14 cellular contexts compared by ENCODE assay signal in genomic region chr2:128494640-128495321, GRCh38.
DNase-seq lines count a peak whose midpoint lies in the region; ATAC-seq and TF ChIP-seq lines count a peak whose summit lies in the region.
"Had no signal": no experiment of that assay in that cellular context is flagged by ENCODE, and none has a peak within 500 bp of the region (broad histone marks: within the 10 kb centered on the region; RNA-seq: fewer than 3 reads in every experiment).

No MANE protein-coding gene starts in this region.

- H3K4me1 ChIP-seq in body of pancreas (peaks cover 37% of the 10 kb centered on the region), uterus (no peaks in the 10 kb centered on the region)
- H3K4me1 ChIP-seq: gastroesophageal sphincter had no signal

- no peaks in the 10 kb centered on the region for H3K36me3 Mint-ChIP-seq in progenitor cell of endocrine pancreas (ENCODE audit: insufficient read depth)
- H3K36me3 Mint-ChIP-seq in activated T-helper 2 cell treated with anti-CD3 and anti-CD28 coated beads, Interferon-gamma antibody, Interleukin-2, Interleukin-4, amounts not matched to agents 10 μg/mL and 5 μg/mL and 100 μg/mL, durations not matched to agents 14 hours and 24 hours and 36 hours (ENCODE audit: low read depth), result no peaks in the 10 kb centered on the region

- H3K27me3 ChIP-seq in body of pancreas (no peaks in the 10 kb centered on the region), uterus (no peaks in the 10 kb centered on the region)
- H3K27me3 ChIP-seq: neutrophil had no signal

- H3K9me3 ChIP-seq in KOPT-K1 (ENCODE audit: insufficient read depth, low read length, poor library complexity, severe bottlenecking) (peaks cover 10% of the 10 kb centered on the region), body of pancreas (no peaks in the 10 kb centered on the region), uterus (no peaks in the 10 kb centered on the region)
- H3K9me3 ChIP-seq: neutrophil had no signal

- TF ChIP-seq CTCF in body of pancreas (IDR thresholded peaks at IDR 0.05) (no peak), progenitor cell of endocrine pancreas (IDR thresholded peaks at IDR 0.05; ENCODE audit: unreplicated experiment) (no peak), uterus (IDR thresholded peaks at IDR 0.05) (no peak)

- peaks cover 51% of the 10 kb centered on the region for H3K4me1 Mint-ChIP-seq in progenitor cell of endocrine pancreas (ENCODE audit: low read depth)
- H3K4me1 Mint-ChIP-seq in activated T-helper 2 cell treated with anti-CD3 and anti-CD28 coated beads, Interferon-gamma antibody, Interleukin-2, Interleukin-4, amounts not matched to agents 10 μg/mL and 5 μg/mL and 100 μg/mL, durations not matched to agents 14 hours and 24 hours and 36 hours (ENCODE audit: low read depth), result peaks cover 9% of the 10 kb centered on the region
- H3K4me1 Mint-ChIP-seq: activated CD4-positive, alpha-beta memory T cell treated with anti-CD3 and anti-CD28 coated beads, Interleukin-2, amount 10 ng/mL, durations not matched to agents 7 days and 5 days had no signal

- H3K4me3 Mint-ChIP-seq in progenitor cell of endocrine pancreas (ENCODE audit: low read depth), result peak overlapping the region; percentile 53
- H3K4me3 Mint-ChIP-seq in activated T-helper 2 cell treated with anti-CD3 and anti-CD28 coated beads, Interferon-gamma antibody, Interleukin-2, Interleukin-4, amounts not matched to agents 10 μg/mL and 5 μg/mL and 100 μg/mL, durations not matched to agents 14 hours and 24 hours and 36 hours (ENCODE audit: low read depth), result no peak overlapping the region
- H3K4me3 Mint-ChIP-seq: activated CD4-positive, alpha-beta memory T cell treated with anti-CD3 and anti-CD28 coated beads, Interleukin-2, amount 10 ng/mL, durations not matched to agents 7 days and 5 days; effector memory CD8-positive, alpha-beta T cell had no signal

- intact Hi-C loops in body of pancreas (cut with DNase I), result no loop called here
- intact Hi-C loops in left ventricle myocardium superior (cut with micrococcal nuclease), result no loop called here
- intact Hi-C loops in uterus (cut with DNase I; ENCODE audit: low total_unique reads), result no loop called here
- intact Hi-C loops in activated T-helper 2 cell treated with anti-CD3 and anti-CD28 coated beads, Interferon-gamma antibody, Interleukin-2, Interleukin-4, amounts not matched to agents 10 μg/mL and 5 μg/mL and 100 μg/mL, durations not matched to agents 14 hours and 24 hours and 36 hours (cut with micrococcal nuclease), result no loop called here

- H3K9me3 Mint-ChIP-seq in progenitor cell of endocrine pancreas (ENCODE audit: low read depth), result no peaks in the 10 kb centered on the region
- H3K9me3 Mint-ChIP-seq in activated T-helper 2 cell treated with anti-CD3 and anti-CD28 coated beads, Interferon-gamma antibody, Interleukin-2, Interleukin-4, amounts not matched to agents 10 μg/mL and 5 μg/mL and 100 μg/mL, durations not matched to agents 14 hours and 24 hours and 36 hours, result no peaks in the 10 kb centered on the region
- H3K9me3 Mint-ChIP-seq: activated CD4-positive, alpha-beta memory T cell treated with anti-CD3 and anti-CD28 coated beads, Interleukin-2, amount 10 ng/mL, durations not matched to agents 7 days and 5 days had no signal

- H3K36me3 ChIP-seq in KOPT-K1 (ENCODE audit: insufficient read depth, low read length) (no peaks in the 10 kb centered on the region), body of pancreas (replicated peaks in 1 of 2; ENCODE audit: insufficient read depth in 1 of 2, low read depth in 2 of 2) (no peaks in the 10 kb centered on the region), uterus (no peaks in the 10 kb centered on the region)
- H3K36me3 ChIP-seq: gastroesophageal sphincter, neutrophil had no signal

- DNase-seq in body of pancreas (peak; percentile 56 to 91 (median 74)), left ventricle myocardium superior (no peak), progenitor cell of endocrine pancreas (ENCODE audit: low spot score, unreplicated experiment) (no peak), NCI-H2107 (lab: John Stamatoyannopoulos, UW) (no peak), uterus (no peak)
- DNase-seq in activated T-helper 2 cell treated with anti-CD3 and anti-CD28 coated beads, Interferon-gamma antibody, Interleukin-2, Interleukin-4, amounts not matched to agents 10 μg/mL and 5 μg/mL and 100 μg/mL, durations not matched to agents 14 hours and 24 hours and 36 hours (ENCODE audit: low spot score), result no peak
- DNase-seq: activated CD4-positive, alpha-beta memory T cell treated with anti-CD3 and anti-CD28 coated beads, Interleukin-2, amount 10 ng/mL, durations not matched to agents 7 days and 5 days; effector memory CD8-positive, alpha-beta T cell; small intestine; stimulated activated naive CD4-positive, alpha-beta T cell had no signal

- H3K27ac Mint-ChIP-seq in progenitor cell of endocrine pancreas, result peak overlapping the region; percentile 39
- no peak overlapping the region for H3K27ac Mint-ChIP-seq in activated T-helper 2 cell treated with anti-CD3 and anti-CD28 coated beads, Interferon-gamma antibody, Interleukin-2, Interleukin-4, amounts not matched to agents 10 μg/mL and 5 μg/mL and 100 μg/mL, durations not matched to agents 14 hours and 24 hours and 36 hours
- H3K27ac Mint-ChIP-seq: activated CD4-positive, alpha-beta memory T cell treated with anti-CD3 and anti-CD28 coated beads, Interleukin-2, amount 10 ng/mL, durations not matched to agents 7 days and 5 days; effector memory CD8-positive, alpha-beta T cell had no signal

- TF ChIP-seq POLR2A in body of pancreas (IDR thresholded peaks at IDR 0.05) (no peak), uterus (IDR thresholded peaks at IDR 0.05) (no peak)

- peak overlapping the region; percentile 51 for H3K27ac ChIP-seq in KOPT-K1 (ENCODE audit: low read depth, low read length, poor library complexity, severe bottlenecking)
- peak overlapping the region in 3 of 4 donors; percentile 43 to 67 (median 66) for H3K27ac ChIP-seq in body of pancreas
- H3K27ac ChIP-seq in uterus, result no peak overlapping the region
- H3K27ac ChIP-seq: gastroesophageal sphincter, neutrophil had no signal

- 17 to 26% methylated on average over 10 to 13 of the region's 13 CpGs for WGBS in body of pancreas, 2 donors

- H3K27me3 Mint-ChIP-seq in progenitor cell of endocrine pancreas, result peaks cover 53% of the 10 kb centered on the region
- peaks cover 7% of the 10 kb centered on the region for H3K27me3 Mint-ChIP-seq in activated T-helper 2 cell treated with anti-CD3 and anti-CD28 coated beads, Interferon-gamma antibody, Interleukin-2, Interleukin-4, amounts not matched to agents 10 μg/mL and 5 μg/mL and 100 μg/mL, durations not matched to agents 14 hours and 24 hours and 36 hours (ENCODE audit: low read depth)
- H3K27me3 Mint-ChIP-seq: activated CD4-positive, alpha-beta memory T cell treated with anti-CD3 and anti-CD28 coated beads, Interleukin-2, amount 10 ng/mL, durations not matched to agents 7 days and 5 days had no signal

- peak; percentile 87 for ATAC-seq in body of pancreas
- peak; percentile 89 for ATAC-seq in left ventricle myocardium superior
- no peak for ATAC-seq in GM19324 (IDR thresholded peaks at IDR 0.05; ENCODE audit: low FRiP score, unreplicated experiment)
- ATAC-seq: effector memory CD8-positive, alpha-beta T cell; gastroesophageal sphincter had no signal

- H3K4me3 ChIP-seq in body of pancreas (no peak overlapping the region), uterus (no peak overlapping the region)
- H3K4me3 ChIP-seq: gastroesophageal sphincter had no signal

Comparison
In these comparisons a context has a peak if more than half of its experiments do, and no peak if none do; other contexts are left out.
1. H3K27ac ChIP-seq: peak in KOPT-K1 (single experiment) and body of pancreas (3 of 4); none in uterus (0 of 2).
2. DNase-seq: peak in body of pancreas (4 of 4); none in left ventricle myocardium superior (single experiment), progenitor cell of endocrine pancreas (single experiment), NCI-H2107 (single experiment), uterus (0 of 2) and activated T-helper 2 cell treated with anti-CD3 and anti-CD28 coated beads, Interferon-gamma antibody, Interleukin-2, Interleukin-4, amounts not matched to agents 10 μg/mL and 5 μg/mL and 100 μg/mL, durations not matched to agents 14 hours and 24 hours and 36 hours (single experiment).